In the genomic region with DNA sequence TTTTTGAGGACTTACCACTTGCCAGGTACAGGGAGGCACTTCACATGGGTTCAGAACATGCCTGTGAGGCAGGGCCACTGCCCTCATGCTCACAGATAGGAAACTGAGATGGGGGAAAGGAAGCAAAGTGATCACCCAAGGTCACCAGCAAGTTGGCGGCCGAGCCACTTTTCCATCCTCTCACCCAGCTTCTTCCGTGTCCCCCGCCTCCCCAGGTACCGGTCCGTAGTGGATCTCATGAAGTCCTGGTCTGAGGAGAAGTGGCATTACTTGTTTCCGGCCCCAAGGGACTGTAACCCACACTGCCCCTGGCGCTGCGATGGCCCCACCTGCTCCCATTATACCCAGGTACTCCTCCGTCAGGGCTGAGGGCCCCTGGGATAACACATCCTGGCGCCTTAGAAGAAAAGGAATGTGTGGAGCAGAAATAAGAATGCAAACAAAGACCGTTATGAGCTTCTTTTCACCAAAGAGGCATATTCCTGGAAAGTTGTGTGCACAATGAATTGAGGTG, we compare ENCODE assay signal across 39 cellular contexts. TPM values are rescaled to one million over a fixed set of nuclear protein-coding genes. Genes with fewer than 3 reads are reported as not detected.
"Had no signal": no experiment of that assay in that cellular context is flagged by ENCODE, and none has a peak within 500 bp of the region (broad histone marks: within the 10 kb centered on the region; RNA-seq: fewer than 3 reads in every experiment).

No MANE protein-coding gene starts in this region.

- H3K9me3 Mint-ChIP-seq: activated B cell treated with CpG ODN at 0.5 μM for 24 hours; activated CD4-positive, alpha-beta memory T cell treated with anti-CD3 and anti-CD28 coated beads for 36 hours; activated naive CD4-positive, alpha-beta T cell treated with anti-CD3 and anti-CD28 coated beads, Interleukin-2, amount 10 ng/mL, durations not matched to agents 7 days and 5 days; activated T-helper 1 cell treated with anti-CD3 and anti-CD28 coated beads, Interleukin-12 subunit alpha, Interleukin-12 subunit beta, Interleukin-2, Interleukin-4 antibody, amounts not matched to agents 30 ng/mL and 10 ng/mL and 1 ng/mL, durations not matched to agents 14 hours and 24 hours and 36 hours; activated T-helper 2 cell treated with anti-CD3 and anti-CD28 coated beads, Interferon-gamma antibody, Interleukin-2, Interleukin-4, amounts not matched to agents 10 μg/mL and 5 μg/mL and 100 μg/mL, durations not matched to agents 14 hours and 24 hours and 36 hours; central memory CD8-positive, alpha-beta T cell; effector memory CD8-positive, alpha-beta T cell; T-helper 2 cell treated with Interferon-gamma antibody and Interleukin-4, amounts not matched to agents 5 μg/mL and 100 μg/mL, for 36 hours had no signal

- H3K4me1 ChIP-seq: esophagus muscularis mucosa, foreskin keratinocyte, gastrocnemius medialis, heart left ventricle had no signal

- H3K9me3 ChIP-seq: esophagus muscularis mucosa, gastrocnemius medialis, heart left ventricle had no signal

- H3K36me3 ChIP-seq: brain microvascular endothelial cell, esophagus muscularis mucosa, gastrocnemius medialis, heart left ventricle, WERI-Rb-1 had no signal

- DNase-seq: activated B cell treated with CpG ODN at 0.5 μM for 24 hours; activated CD4-positive, alpha-beta memory T cell treated with anti-CD3 and anti-CD28 coated beads for 36 hours; activated CD4-positive, alpha-beta T cell treated with anti-CD3 and anti-CD28 coated beads for 48 hours; activated CD8-positive, alpha-beta memory T cell treated with anti-CD3 and anti-CD28 coated beads, Interleukin-2, amount 10 ng/mL, durations not matched to agents 7 days and 5 days; activated CD8-positive, alpha-beta memory T cell treated with anti-CD3 and anti-CD28 coated beads, Interleukin-2, amount 50 U/mL, for 4 hours; activated CD8-positive, alpha-beta T cell treated with anti-CD3 and anti-CD28 coated beads, Interleukin-2, amount 10 ng/mL, durations not matched to agents 7 days and 5 days; activated gamma-delta T cell; activated naive CD4-positive, alpha-beta T cell; activated naive CD4-positive, alpha-beta T cell treated with anti-CD3 and anti-CD28 coated beads, Interleukin-2, amount 10 ng/mL, durations not matched to agents 7 days and 5 days; activated T-cell treated with anti-CD3 and anti-CD28 coated beads, Interleukin-2, amount 50 U/mL, for 1 hour; activated T-cell treated with anti-CD3 and anti-CD28 coated beads, Interleukin-2, amount 50 U/mL, for 48 hours; amniotic stem cell; anterior cingulate cortex; brain microvascular endothelial cell; cortex of kidney; dermis blood vessel endothelial cell; effector CD4-positive, alpha-beta T cell; effector memory CD8-positive, alpha-beta T cell; foreskin keratinocyte; gastrocnemius medialis; glutamatergic neuron; heart left ventricle; T-helper 1 cell; T-helper 17 cell; T1000; WERI-Rb-1 had no signal

- H3K27me3 ChIP-seq: brain microvascular endothelial cell, foreskin keratinocyte, gastrocnemius medialis, heart left ventricle had no signal

- H3K4me3 ChIP-seq: esophagus muscularis mucosa, gastrocnemius medialis, heart left ventricle had no signal

- H3K27ac Mint-ChIP-seq: activated B cell treated with CpG ODN at 0.5 μM for 24 hours; activated CD4-positive, alpha-beta memory T cell treated with anti-CD3 and anti-CD28 coated beads for 36 hours; activated CD8-positive, alpha-beta memory T cell treated with anti-CD3 and anti-CD28 coated beads, Interleukin-2, amount 10 ng/mL, durations not matched to agents 7 days and 5 days; activated CD8-positive, alpha-beta T cell treated with anti-CD3 and anti-CD28 coated beads, Interleukin-2, amount 10 ng/mL, durations not matched to agents 7 days and 5 days; activated naive CD4-positive, alpha-beta T cell treated with anti-CD3 and anti-CD28 coated beads, Interleukin-2, amount 10 ng/mL, durations not matched to agents 7 days and 5 days; activated naive CD8-positive, alpha-beta T cell; activated T-helper 1 cell treated with anti-CD3 and anti-CD28 coated beads, Interleukin-12 subunit alpha, Interleukin-12 subunit beta, Interleukin-2, Interleukin-4 antibody, amounts not matched to agents 30 ng/mL and 10 ng/mL and 1 ng/mL, durations not matched to agents 14 hours and 24 hours and 36 hours; activated T-helper 2 cell treated with anti-CD3 and anti-CD28 coated beads, Interferon-gamma antibody, Interleukin-2, Interleukin-4, amounts not matched to agents 10 μg/mL and 5 μg/mL and 100 μg/mL, durations not matched to agents 14 hours and 24 hours and 36 hours; effector memory CD8-positive, alpha-beta T cell; T-helper 17 cell; T-helper 2 cell treated with Interferon-gamma antibody and Interleukin-4, amounts not matched to agents 5 μg/mL and 100 μg/mL, for 36 hours had no signal

- FAIRE-seq: astrocyte, bronchial epithelial cell, colon had no signal

- H3K36me3 Mint-ChIP-seq: activated CD4-positive, alpha-beta memory T cell treated with anti-CD3 and anti-CD28 coated beads for 36 hours; activated CD8-positive, alpha-beta memory T cell treated with anti-CD3 and anti-CD28 coated beads, Interleukin-2, amount 10 ng/mL, durations not matched to agents 7 days and 5 days; activated naive CD4-positive, alpha-beta T cell treated with anti-CD3 and anti-CD28 coated beads, Interleukin-2, amount 10 ng/mL, durations not matched to agents 7 days and 5 days; activated naive CD8-positive, alpha-beta T cell had no signal

- H3K27ac ChIP-seq: brain microvascular endothelial cell, esophagus muscularis mucosa, foreskin keratinocyte, gastrocnemius medialis, WERI-Rb-1 had no signal

- ATAC-seq: activated CD4-positive, CD25-positive, alpha-beta regulatory T cell treated with anti-CD3 and anti-CD28 coated beads, Interleukin-2, amount 50 U/mL, for 24 hours; activated CD8-positive, alpha-beta memory T cell treated with anti-CD3 and anti-CD28 coated beads, Interleukin-2, amount 10 ng/mL, durations not matched to agents 7 days and 5 days; activated CD8-positive, alpha-beta T cell treated with anti-CD3 and anti-CD28 coated beads, Interleukin-2, amount 10 ng/mL, durations not matched to agents 7 days and 5 days; effector memory CD8-positive, alpha-beta T cell; foreskin keratinocyte; gastrocnemius medialis; heart left ventricle; T-helper 17 cell had no signal

RNA-seq across cellular contexts. Expression of a gene that starts 6.4 kb away (rescaled TPM):
- total RNA-seq: activated B cell treated with CpG ODN at 0.5 μM for 24 hours; activated CD4-positive, alpha-beta memory T cell treated with anti-CD3 and anti-CD28 coated beads for 36 hours; activated CD8-positive, alpha-beta memory T cell treated with anti-CD3 and anti-CD28 coated beads for 36 hours; activated CD8-positive, alpha-beta memory T cell treated with anti-CD3 and anti-CD28 coated beads, Interleukin-2, amount 10 ng/mL, durations not matched to agents 7 days and 5 days; activated CD8-positive, alpha-beta T cell treated with anti-CD3 and anti-CD28 coated beads, Interleukin-2, amount 10 ng/mL, durations not matched to agents 7 days and 5 days; activated T-helper 1 cell treated with anti-CD3 and anti-CD28 coated beads, Interleukin-12 subunit alpha, Interleukin-12 subunit beta, Interleukin-2, Interleukin-4 antibody, amounts not matched to agents 30 ng/mL and 10 ng/mL and 1 ng/mL, durations not matched to agents 14 hours and 24 hours and 36 hours; activated T-helper 2 cell treated with anti-CD3 and anti-CD28 coated beads, Interferon-gamma antibody, Interleukin-2, Interleukin-4, amounts not matched to agents 10 μg/mL and 5 μg/mL and 100 μg/mL, durations not matched to agents 14 hours and 24 hours and 36 hours; bronchial epithelial cell; cardiac septum; cerebellum; dermis blood vessel endothelial cell; esophagus muscularis mucosa; foreskin keratinocyte; gastrocnemius medialis; heart left ventricle; T-helper 17 cell had no signal

RNA-seq across cellular contexts. Expression of a gene that starts 12.3 kb away (rescaled TPM):
- total RNA-seq: activated B cell treated with CpG ODN at 0.5 μM for 24 hours; activated CD4-positive, alpha-beta memory T cell treated with anti-CD3 and anti-CD28 coated beads for 36 hours; activated CD8-positive, alpha-beta memory T cell treated with anti-CD3 and anti-CD28 coated beads for 36 hours; activated CD8-positive, alpha-beta memory T cell treated with anti-CD3 and anti-CD28 coated beads, Interleukin-2, amount 10 ng/mL, durations not matched to agents 7 days and 5 days; activated CD8-positive, alpha-beta T cell treated with anti-CD3 and anti-CD28 coated beads, Interleukin-2, amount 10 ng/mL, durations not matched to agents 7 days and 5 days; activated T-helper 1 cell treated with anti-CD3 and anti-CD28 coated beads, Interleukin-12 subunit alpha, Interleukin-12 subunit beta, Interleukin-2, Interleukin-4 antibody, amounts not matched to agents 30 ng/mL and 10 ng/mL and 1 ng/mL, durations not matched to agents 14 hours and 24 hours and 36 hours; activated T-helper 2 cell treated with anti-CD3 and anti-CD28 coated beads, Interferon-gamma antibody, Interleukin-2, Interleukin-4, amounts not matched to agents 10 μg/mL and 5 μg/mL and 100 μg/mL, durations not matched to agents 14 hours and 24 hours and 36 hours; astrocyte; bronchial epithelial cell; cardiac septum; dermis blood vessel endothelial cell; foreskin keratinocyte; heart left ventricle; T-helper 17 cell had no signal
